14 cellular contexts compared by ENCODE assay signal in genomic region chr22:46366801-46367706, GRCh38. TPM values are rescaled to one million over a fixed set of nuclear protein-coding genes. Genes with fewer than 3 reads are reported as not detected.
A peak's percentile ranks its signal among the peaks of the same experiment; 100 is the strongest.
DNase-seq lines count a peak whose midpoint lies in the region; ATAC-seq and TF ChIP-seq lines count a peak whose summit lies in the region.
"Had no signal": no experiment of that assay in that cellular context is flagged by ENCODE, and none has a peak within 500 bp of the region (broad histone marks: within the 10 kb centered on the region; RNA-seq: fewer than 3 reads in every experiment).

No MANE protein-coding gene starts in this region.

- H3K23ac ChIP-seq in IMR-90 (ENCODE audit: low read depth, low read length) = no peak overlapping the region

- no peaks in the 10 kb centered on the region for H3K4me1 ChIP-seq in IMR-90 (ENCODE audit: control insufficient read depth, insufficient read depth, low read length)
- H3K4me1 ChIP-seq in body of pancreas = peaks cover 19% of the 10 kb centered on the region
- H3K4me1 ChIP-seq in prostate gland (replicated peaks) = no peaks in the 10 kb centered on the region
- H3K4me1 ChIP-seq: adrenal gland had no signal

- H3K9me3 Mint-ChIP-seq in activated naive CD4-positive, alpha-beta T cell treated with anti-CD3 and anti-CD28 coated beads, Interleukin-2, amount 50 U/mL, for 72 hours = no peaks in the 10 kb centered on the region
- H3K9me3 Mint-ChIP-seq in activated naive CD4-positive, alpha-beta T cell treated with anti-CD3 and anti-CD28 coated beads for 36 hours = no peaks in the 10 kb centered on the region
- no peaks in the 10 kb centered on the region for H3K9me3 Mint-ChIP-seq in type B pancreatic cell
- H3K9me3 Mint-ChIP-seq: stimulated activated naive B cell treated with anti-CD40 and anti-IgM and Interleukin-4, amounts not matched to agents 10 μg/mL and 1 μg/mL and 100 μg/mL, for 72 hours had no signal

- no TSS peak for BruUV-seq in IMR-90 (replicated peaks; lab: Mats Ljungman, UMichigan)

- peak overlapping the region in 1 of 2 donors; percentile 29 for H3K27ac Mint-ChIP-seq in activated naive CD4-positive, alpha-beta T cell treated with anti-CD3 and anti-CD28 coated beads, Interleukin-2, amount 50 U/mL, for 72 hours
- no peak overlapping the region for H3K27ac Mint-ChIP-seq in activated naive CD4-positive, alpha-beta T cell treated with anti-CD3 and anti-CD28 coated beads for 36 hours
- no peak overlapping the region for H3K27ac Mint-ChIP-seq in type B pancreatic cell
- H3K27ac Mint-ChIP-seq: stimulated activated naive B cell treated with anti-CD40 and anti-IgM and Interleukin-4, amounts not matched to agents 10 μg/mL and 1 μg/mL and 100 μg/mL, for 72 hours had no signal

- TF ChIP-seq CTCF in IMR-90 (conservative IDR thresholded peaks at IDR 0.05; ENCODE audit: low read depth, low read length) (no peak), body of pancreas (IDR thresholded peaks at IDR 0.05) (no peak), type B pancreatic cell (conservative IDR thresholded peaks at IDR 0.05) (no peak), prostate gland (IDR thresholded peaks at IDR 0.05) (no peak)

- peak; percentile 42 to 59 for ATAC-seq in activated naive CD4-positive, alpha-beta T cell treated with anti-CD3 and anti-CD28 coated beads, Interleukin-2, amount 50 U/mL, for 72 hours
- 0 out of 2 replicates have a peak, but pooled peaks have one; percentile 9 for ATAC-seq in IMR-90 (ENCODE audit: low read depth)
- no peak for ATAC-seq in body of pancreas
- no peak for ATAC-seq in HG03442 (IDR thresholded peaks at IDR 0.05; ENCODE audit: unreplicated experiment)

- no peak overlapping the region for H3K4me3 ChIP-seq in IMR-90 (ENCODE audit: insufficient read depth, low read depth, low read length)
- no peak overlapping the region for H3K4me3 ChIP-seq in body of pancreas
- H3K4me3 ChIP-seq in prostate gland = no peak overlapping the region
- H3K4me3 ChIP-seq: adrenal gland, PC-9 had no signal

- H3K56ac ChIP-seq in IMR-90 (ENCODE audit: extremely low read depth, insufficient read depth, low read length) = no peak overlapping the region

- no peaks in the 10 kb centered on the region for H4K20me1 ChIP-seq in IMR-90 (ENCODE audit: insufficient read depth, low read length)

- no peak overlapping the region for H3K9ac ChIP-seq in IMR-90 (ENCODE audit: low read depth, low read length)

- no peak overlapping the region for H2BK5ac ChIP-seq in IMR-90 (ENCODE audit: low read depth, low read length, poor library complexity, severe bottlenecking)

- H4K8ac ChIP-seq in IMR-90 (ENCODE audit: low read depth in 2 of 2, low read length in 2 of 2) = no peak overlapping the region

- H3K9me1 ChIP-seq in IMR-90 (ENCODE audit: insufficient read depth, low read length) = no peaks in the 10 kb centered on the region; the same call in 1 of the 2 replicates

- CTCF ChIA-PET in activated naive CD4-positive, alpha-beta T cell treated with anti-CD3 and anti-CD28 coated beads for 36 hours (lab: Charles Lee) = interaction anchor here (0.5 to 2.9 kb wide), 21 partner anchors 8 to 510 kb away, joined by 3 to 57 read pairs (median 4); no protein-coding TSS in a partner anchor
- CTCF ChIA-PET in IMR-90 (lab: Yijun Ruan, JAX) = interaction anchor here (0.5 to 2.1 kb wide), 15 partner anchors 8 to 354 kb away, joined by 3 to 26 read pairs (median 3); partner anchors contain the start of gene CELSR1

- TF ChIP-seq RAD21 in IMR-90 (IDR thresholded peaks at IDR 0.05; ENCODE audit: low read length) = no peak

- peak overlapping the region; percentile 5 for H2AFZ ChIP-seq in IMR-90 (replicated peaks; ENCODE audit: low read length, poor library complexity)
- H2AFZ ChIP-seq: PC-9 had no signal

- dilution Hi-C loops in IMR-90 (cut with HindIII; ENCODE audit: low sequenced_read_pairs, unreplicated experiment) = no loop called here

- no peaks in the 10 kb centered on the region for H3K36me3 ChIP-seq in IMR-90 (ENCODE audit: control insufficient read depth, insufficient read depth, low read length)
- no peaks in the 10 kb centered on the region for H3K36me3 ChIP-seq in body of pancreas (replicated peaks in 1 of 2; ENCODE audit: insufficient read depth in 1 of 2, low read depth in 2 of 2)
- no peaks in the 10 kb centered on the region for H3K36me3 ChIP-seq in prostate gland
- H3K36me3 ChIP-seq: adrenal gland had no signal

- H2BK15ac ChIP-seq in IMR-90 (ENCODE audit: low read depth, low read length) = no peak overlapping the region

- 63% methylated on average over 20 of the region's 45 CpGs; no CpG with 5 or more reads in 1 of the 2 experiments for WGBS in IMR-90 (ENCODE audit: extremely low coverage in 2 of 2, insufficient read length in 1 of 2), 2 experiments
- 57 to 75% methylated on average over 12 to 35 of the region's 45 CpGs for WGBS in body of pancreas, 2 donors
- 80% methylated on average over 38 of the region's 45 CpGs for WGBS in prostate gland

- H2BK120ac ChIP-seq in IMR-90 (ENCODE audit: low read depth, low read length) = no peak overlapping the region

- H3K27ac ChIP-seq in IMR-90 (ENCODE audit: insufficient read depth, low read length) = no peak overlapping the region
- H3K27ac ChIP-seq in body of pancreas = no peak overlapping the region
- no peak overlapping the region for H3K27ac ChIP-seq in prostate gland
- H3K27ac ChIP-seq: adrenal gland, esophagus squamous epithelium, PC-9 had no signal

- peak in 1 of 2 donors; percentile 25 for DNase-seq in activated naive CD4-positive, alpha-beta T cell treated with anti-CD3 and anti-CD28 coated beads, Interleukin-2, amount 50 U/mL, for 72 hours (ENCODE audit: low spot score in 2 of 2)
- DNase-seq in activated naive CD4-positive, alpha-beta T cell treated with anti-CD3 and anti-CD28 coated beads for 36 hours = no peak
- no peak for DNase-seq in IMR-90
- peak in 3 of 4 donors; percentile 5 to 19 (median 18) for DNase-seq in body of pancreas
- DNase-seq in stimulated activated naive CD4-positive, alpha-beta T cell treated with Interleukin-2 at 50 U/mL for 16 hours (lab: John Stamatoyannopoulos, UW) = peak; percentile 5
- DNase-seq in type B pancreatic cell (ENCODE audit: extremely low spot score, unreplicated experiment) = no peak
- DNase-seq in prostate gland (ENCODE audit: low spot score) = no peak
- DNase-seq: cortex of kidney, esophagus squamous epithelium had no signal

- no peak overlapping the region for H3K4me3 Mint-ChIP-seq in activated naive CD4-positive, alpha-beta T cell treated with anti-CD3 and anti-CD28 coated beads for 36 hours
- H3K4me3 Mint-ChIP-seq in type B pancreatic cell = no peak overlapping the region
- H3K4me3 Mint-ChIP-seq: stimulated activated naive B cell treated with anti-CD40 and anti-IgM and Interleukin-4, amounts not matched to agents 10 μg/mL and 1 μg/mL and 100 μg/mL, for 72 hours had no signal

- H3K27me3 Mint-ChIP-seq in activated naive CD4-positive, alpha-beta T cell treated with anti-CD3 and anti-CD28 coated beads for 36 hours (ENCODE audit: low read depth) = no peaks in the 10 kb centered on the region
- H3K27me3 Mint-ChIP-seq in type B pancreatic cell = no peaks in the 10 kb centered on the region
- H3K27me3 Mint-ChIP-seq: progenitor cell of endocrine pancreas had no signal

- H3K27me3 ChIP-seq in IMR-90 (ENCODE audit: control insufficient read depth, insufficient read depth, low read length) (peaks cover 13% of the 10 kb centered on the region; the same call in 1 of the 2 replicates), body of pancreas (no peaks in the 10 kb centered on the region), prostate gland (replicated peaks; ENCODE audit: insufficient read depth) (no peaks in the 10 kb centered on the region)

- H3K18ac ChIP-seq in IMR-90 (ENCODE audit: low read depth, low read length) = no peak overlapping the region

- H3K14ac ChIP-seq in IMR-90 (replicated peaks; ENCODE audit: low read depth, low read length) = no peak overlapping the region

- in situ Hi-C loops in IMR-90 (cut with MboI; ENCODE audit: low sequenced_read_pairs) = loop anchor here (5.0 kb wide), 1 partner anchor 175 kb away; no protein-coding TSS in a partner anchor

- H2AK9ac ChIP-seq in IMR-90 (replicated peaks; ENCODE audit: low read depth, low read length, poor library complexity) = peak overlapping the region; percentile 76

- intact Hi-C loops in activated naive CD4-positive, alpha-beta T cell treated with anti-CD3 and anti-CD28 coated beads for 36 hours (cut with micrococcal nuclease) = loop anchor here (1.0 kb wide), 1 partner anchor 175 kb away; no protein-coding TSS in a partner anchor
- intact Hi-C loops in IMR-90 (cut with micrococcal nuclease) = loop anchor here (1.0 kb wide), 1 partner anchor 175 kb away; no protein-coding TSS in a partner anchor
- intact Hi-C loops in body of pancreas (cut with DNase I) = loop anchor here (5.0 kb wide), 1 partner anchor 175 kb away; no protein-coding TSS in a partner anchor
- intact Hi-C loops in prostate gland (cut with DNase I) = no loop called here

- TF ChIP-seq POLR2A in IMR-90 (IDR thresholded peaks at IDR 0.05; ENCODE audit: low read depth, low read length) (no peak), body of pancreas (IDR thresholded peaks at IDR 0.05) (no peak), prostate gland (IDR thresholded peaks at IDR 0.05) (no peak)

- H3K36me3 Mint-ChIP-seq in activated naive CD4-positive, alpha-beta T cell treated with anti-CD3 and anti-CD28 coated beads, Interleukin-2, amount 50 U/mL, for 72 hours = no peaks in the 10 kb centered on the region
- H3K36me3 Mint-ChIP-seq in activated naive CD4-positive, alpha-beta T cell treated with anti-CD3 and anti-CD28 coated beads for 36 hours (ENCODE audit: low read depth) = no peaks in the 10 kb centered on the region
- peaks cover 3% of the 10 kb centered on the region for H3K36me3 Mint-ChIP-seq in type B pancreatic cell

- no peak overlapping the region for H3K4ac ChIP-seq in IMR-90 (ENCODE audit: low read depth, low read length)

- no peak overlapping the region for H4K91ac ChIP-seq in IMR-90 (ENCODE audit: insufficient read depth, low read depth, low read length)

- H3K4me1 Mint-ChIP-seq in activated naive CD4-positive, alpha-beta T cell treated with anti-CD3 and anti-CD28 coated beads for 36 hours (ENCODE audit: low read depth) = peaks cover 14% of the 10 kb centered on the region
- H3K4me1 Mint-ChIP-seq in type B pancreatic cell (ENCODE audit: unreplicated experiment) = peaks cover 3% of the 10 kb centered on the region

- no peaks in the 10 kb centered on the region for H3K79me1 ChIP-seq in IMR-90 (ENCODE audit: low read depth in 1 of 2, low read length in 2 of 2)

- H4K5ac ChIP-seq in IMR-90 (ENCODE audit: low read depth, low read length) = no peak overlapping the region

- no peak overlapping the region for H3K4me2 ChIP-seq in IMR-90 (ENCODE audit: low read depth, low read length)
- H3K4me2 ChIP-seq: PC-9 had no signal

- POLR2A ChIA-PET in IMR-90 (lab: Charles Lee; ENCODE audit: unreplicated experiment) = no interaction called here

- no peak overlapping the region for H2AK5ac ChIP-seq in IMR-90 (ENCODE audit: low read depth, low read length)

- no peak overlapping the region for H2BK20ac ChIP-seq in IMR-90 (ENCODE audit: low read depth, low read length)

- H3K9me3 ChIP-seq in IMR-90 (ENCODE audit: control insufficient read depth, insufficient read depth, low read length) (no peaks in the 10 kb centered on the region), body of pancreas (no peaks in the 10 kb centered on the region), prostate gland (no peaks in the 10 kb centered on the region)
- H3K9me3 ChIP-seq: adrenal gland, esophagus squamous epithelium had no signal

RNA-seq across cellular contexts. Expression of gene TRMU, which starts 31.5 kb away (rescaled TPM):
- 10 to 100 TPM; 89.3 to 94.1 TPM for total RNA-seq in activated naive CD4-positive, alpha-beta T cell treated with anti-CD3 and anti-CD28 coated beads, Interleukin-2, amount 50 U/mL, for 72 hours
- 10 to 100 TPM; 57.4 TPM for total RNA-seq in activated naive CD4-positive, alpha-beta T cell treated with anti-CD3 and anti-CD28 coated beads for 36 hours
- total RNA-seq in IMR-90 (2012; rRNA removed) = 19.0 and 21.7 TPM in 2 replicates
- polyA plus RNA-seq in IMR-90 (2012; rRNA removed) = 32.7 and 36.4 TPM in 2 replicates
- polyA plus RNA-seq in IMR-90 (2012; cell fraction: cytosol; rRNA removed) = 20.9 and 21.6 TPM in 2 replicates
- 124 and 170 TPM in 2 replicates for polyA plus RNA-seq in IMR-90 (2012; cell fraction: nucleus; rRNA removed; ENCODE audit: low replicate concordance)
- total RNA-seq in body of pancreas = 10 to 100 TPM; 34.2 to 43.5 TPM
- total RNA-seq in type B pancreatic cell (ENCODE audit: low replicate concordance) = 46.6 and 68.4 TPM in 2 replicates
- 10 to 100 TPM; 35.1 to 52.9 TPM for total RNA-seq in prostate gland

Comparison
In these comparisons a context has a peak if more than half of its experiments do, and no peak if none do; other contexts are left out.
1. ATAC-seq: peak in activated naive CD4-positive, alpha-beta T cell treated with anti-CD3 and anti-CD28 coated beads, Interleukin-2, amount 50 U/mL, for 72 hours (2 of 2) and IMR-90 (single experiment); none in body of pancreas (single experiment) and HG03442 (single experiment).
2. DNase-seq: peak in body of pancreas (3 of 4) and stimulated activated naive CD4-positive, alpha-beta T cell treated with Interleukin-2 at 50 U/mL for 16 hours (single experiment); none in activated naive CD4-positive, alpha-beta T cell treated with anti-CD3 and anti-CD28 coated beads for 36 hours (single experiment), IMR-90 (single experiment), type B pancreatic cell (single experiment) and prostate gland (single experiment).